Comparison of ENCODE assay signal across 7 cellular contexts in the genomic region with DNA sequence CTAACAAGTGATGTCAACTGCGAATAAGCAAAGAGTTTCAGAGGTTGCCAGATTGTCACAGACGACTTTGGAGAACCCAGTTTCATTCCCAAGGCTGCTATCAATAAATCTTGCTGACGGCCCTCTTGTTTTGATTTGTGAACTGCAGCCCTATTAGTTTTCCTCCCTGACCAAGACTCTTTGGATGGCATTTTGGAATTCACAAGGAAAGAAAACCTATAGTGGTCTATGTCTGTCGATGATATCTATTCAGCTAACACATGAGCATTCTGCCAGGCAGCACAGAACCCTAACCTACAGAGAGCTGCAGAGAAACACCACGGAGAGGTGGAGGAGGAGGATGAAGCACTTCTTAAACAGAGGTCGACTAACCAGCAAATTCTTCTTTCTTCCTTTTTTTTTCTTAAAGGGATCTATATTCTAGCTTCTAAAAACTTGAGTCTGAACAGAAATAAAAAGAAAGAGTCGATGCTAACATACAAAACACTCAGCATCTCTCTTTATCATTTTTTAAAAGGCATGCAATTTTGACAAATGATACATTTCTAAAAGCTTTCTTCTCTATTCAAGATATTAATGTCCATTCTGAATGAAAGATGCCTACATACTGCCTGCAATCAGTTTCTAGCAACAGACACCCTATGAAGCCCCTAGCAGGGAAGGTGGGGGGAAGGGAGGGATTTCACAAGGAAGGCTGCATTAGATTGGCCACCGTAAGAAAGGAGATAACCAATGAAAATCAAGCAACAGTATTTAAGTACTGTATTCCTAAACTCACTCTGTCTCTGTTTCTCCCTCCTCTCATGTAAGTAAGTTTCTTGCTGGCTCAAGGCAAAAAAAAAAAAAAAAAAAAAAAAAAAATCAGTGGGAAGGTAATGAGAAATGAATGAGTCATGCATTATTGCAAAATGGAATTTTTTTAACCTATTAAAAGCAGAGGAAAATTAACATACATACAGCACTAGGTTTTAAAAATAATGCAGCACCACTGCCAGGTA.
A peak's percentile ranks its signal among the peaks of the same experiment; 100 is the strongest.
DNase-seq lines count a peak whose midpoint lies in the region; ATAC-seq, FAIRE-seq and TF ChIP-seq lines count a peak whose summit lies in the region.

No MANE protein-coding gene starts in this region.

- no peaks in the 10 kb centered on the region for H3K9me3 ChIP-seq in adrenal gland (replicated peaks in 1 of 3)
- H3K9me3 ChIP-seq in suprapubic skin, result no peaks in the 10 kb centered on the region

- ATAC-seq in HG02852 (IDR thresholded peaks at IDR 0.05; ENCODE audit: unreplicated experiment), result no peak

- H3K4me1 ChIP-seq in adrenal gland (replicated peaks in 1 of 2) (peaks cover 11 to 21% of the 10 kb centered on the region in 2 donors), suprapubic skin (peaks cover 19% of the 10 kb centered on the region)

- H3K27ac ChIP-seq in adrenal gland (peak overlapping the region in 4 of 5 donors; percentile 21 to 74 (median 49)), suprapubic skin (no peak overlapping the region)

- no peak for TF ChIP-seq EP300 in suprapubic skin (IDR thresholded peaks at IDR 0.05)

- 12 to 17% (median 17%) methylated on average over 8 of the region's 8 CpGs for WGBS in adrenal gland, 4 donors
- 19% methylated on average over 8 of the region's 8 CpGs for WGBS in suprapubic skin

- TF ChIP-seq CTCF in adrenal gland (IDR thresholded peaks at IDR 0.05) (no peak), suprapubic skin (IDR thresholded peaks at IDR 0.05) (no peak)

- DNase-seq in HTR-8/SVneo (ENCODE audit: insufficient read length, low spot score) (peak; percentile 42), adrenal gland (peak; percentile 23 to 61 (median 45)), iPS DF 4.7 (ENCODE audit: extremely low read depth, low spot score) (peak; percentile 44), suprapubic skin (ENCODE audit: low spot score in 2 of 2) (no peak), HPDE6-E6E7 (ENCODE audit: extremely low spot score) (no peak), SHP77 (lab: John Stamatoyannopoulos, UW) (no peak)

- intact Hi-C loops in adrenal gland (cut with DNase I), result no loop called here

- no peaks in the 10 kb centered on the region for H3K27me3 ChIP-seq in adrenal gland
- no peaks in the 10 kb centered on the region for H3K27me3 ChIP-seq in suprapubic skin

- H3K4me3 ChIP-seq in adrenal gland (peak overlapping the region in 2 of 4 donors; percentile 30 to 54), suprapubic skin (peak overlapping the region; percentile 29)

- FAIRE-seq in HTR-8/SVneo (lab: Jason Lieb, UNC), result no peak

- peak in 1 of 2 donors; percentile 30 for TF ChIP-seq POLR2A in adrenal gland (IDR thresholded peaks at IDR 0.05)
- TF ChIP-seq POLR2A in suprapubic skin (IDR thresholded peaks at IDR 0.05), result no peak

- no peaks in the 10 kb centered on the region for H3K36me3 ChIP-seq in adrenal gland (replicated peaks in 1 of 2)
- no peaks in the 10 kb centered on the region for H3K36me3 ChIP-seq in suprapubic skin

Comparison
In these comparisons a context has a peak if more than half of its experiments do, and no peak if none do; other contexts are left out.
1. DNase-seq: peak in HTR-8/SVneo (single experiment), adrenal gland (7 of 7) and iPS DF 4.7 (single experiment); none in suprapubic skin (0 of 2), HPDE6-E6E7 (single experiment) and SHP77 (0 of 2).